ENCODE assay signal across 10 cellular contexts in the genomic region with DNA sequence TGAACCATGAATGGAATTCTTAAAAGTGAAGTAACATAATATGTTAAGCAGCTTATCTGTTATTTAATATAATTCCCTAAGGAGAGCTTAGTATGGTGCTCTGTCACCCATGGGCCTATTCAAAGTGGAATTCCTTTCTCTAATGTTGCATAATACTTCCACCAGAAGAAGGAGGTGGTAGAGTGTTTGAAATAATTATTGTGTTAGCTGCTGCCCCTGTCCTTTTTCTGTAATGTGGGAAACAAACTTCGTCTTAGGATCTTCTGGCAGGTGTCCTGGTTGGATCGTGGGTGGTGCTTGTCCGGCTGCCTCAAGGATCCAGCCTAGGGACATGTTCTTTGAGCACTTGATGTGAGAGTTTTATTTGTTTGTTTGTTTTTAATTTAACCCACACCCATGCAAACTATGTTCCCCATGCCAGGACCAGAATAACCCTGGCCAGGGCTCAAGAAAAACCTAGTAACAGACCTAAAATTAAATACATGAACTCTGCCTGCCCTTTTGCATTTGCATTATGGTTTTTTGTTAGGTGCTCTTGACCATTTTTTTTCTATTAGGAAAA. TPM values are rescaled to one million over a fixed set of nuclear protein-coding genes. Genes with fewer than 3 reads are reported as not detected.
DNase-seq lines count a peak whose midpoint lies in the region; ATAC-seq and TF ChIP-seq lines count a peak whose summit lies in the region.
"Had no signal": no experiment of that assay in that cellular context is flagged by ENCODE, and none has a peak within 500 bp of the region (broad histone marks: within the 10 kb centered on the region; RNA-seq: fewer than 3 reads in every experiment).

No MANE protein-coding gene starts in this region.

- H3K27ac ChIP-seq in GM23248 (0 out of 2 replicates have a peak overlapping the region, but pooled peaks have one; percentile 8), ascending aorta (peak overlapping the region; percentile 54 to 72), testis (peak overlapping the region in 1 of 2 donors; percentile 40), WERI-Rb-1 (no peak overlapping the region)

- no peak for TF ChIP-seq CTCF in ascending aorta (IDR thresholded peaks at IDR 0.05)
- TF ChIP-seq CTCF in testis (IDR thresholded peaks at IDR 0.05) = no peak
- no peak for TF ChIP-seq CTCF in WERI-Rb-1 (IDR thresholded peaks at IDR 0.05; ENCODE audit: low read depth, low read length)

- H3K4me3 ChIP-seq in GM23248 (no peak overlapping the region), ascending aorta (no peak overlapping the region), testis (no peak overlapping the region), WERI-Rb-1 (ENCODE audit: low read depth, low read length) (no peak overlapping the region)

- H3K36me3 ChIP-seq in GM23248 (ENCODE audit: low read depth) = no peaks in the 10 kb centered on the region
- H3K36me3 ChIP-seq in ascending aorta = no peaks in the 10 kb centered on the region
- no peaks in the 10 kb centered on the region for H3K36me3 ChIP-seq in testis (ENCODE audit: low read depth, missing control alignments)
- H3K36me3 ChIP-seq in WERI-Rb-1 = no peaks in the 10 kb centered on the region; the same call in 1 of the 2 replicates

- ATAC-seq in left ventricle myocardium superior = peak; percentile 80

- peaks cover 6% of the 10 kb centered on the region; the same call in 1 of the 2 replicates for H3F3A ChIP-seq in GM23248 (ENCODE audit: insufficient read depth)

- H4K20me1 ChIP-seq in GM23248 (ENCODE audit: insufficient read depth) = no peaks in the 10 kb centered on the region

- no peaks in the 10 kb centered on the region for H3K9me3 ChIP-seq in GM23248 (ENCODE audit: low read depth)
- H3K9me3 ChIP-seq in ascending aorta = no peaks in the 10 kb centered on the region
- H3K9me3 ChIP-seq in testis = no peaks in the 10 kb centered on the region
- no peaks in the 10 kb centered on the region for H3K9me3 ChIP-seq in WERI-Rb-1 (ENCODE audit: severe bottlenecking)

- no peak overlapping the region for H3K9ac ChIP-seq in GM23248

- peak; percentile 56 for DNase-seq in GM23248
- DNase-seq in ascending aorta (ENCODE audit: low spot score in 2 of 2) = peak in 1 of 2 donors; percentile 85
- DNase-seq in left ventricle myocardium superior = peak; percentile 46
- DNase-seq in testis = peak; percentile 68
- DNase-seq in DMS53 (lab: John Stamatoyannopoulos, UW) = no peak
- DNase-seq in HK-2 (ENCODE audit: unreplicated experiment) = no peak
- no peak for DNase-seq in NCI-H2227 (lab: John Stamatoyannopoulos, UW; ENCODE audit: unreplicated experiment)
- DNase-seq in WERI-Rb-1 = no peak
- DNase-seq: activated CD4-positive, alpha-beta T cell treated with anti-CD3 and anti-CD28 coated beads, Interleukin-2, amount 10 ng/mL, durations not matched to agents 7 days and 5 days; caudate nucleus had no signal

- 5 to 15% methylated on average over 3 of the region's 3 CpGs for WGBS in GM23248 (ENCODE audit: low coverage in 1 of 2, low lambda C conversion rate in 2 of 2, missing lambda C conversion rate in 2 of 2), 2 experiments
- WGBS in testis, 2 donors = 32 to 38% methylated on average over 3 of the region's 3 CpGs

- no peak for TF ChIP-seq POLR2A in testis (IDR thresholded peaks at IDR 0.05)

- intact Hi-C loops in ascending aorta (cut with DNase I) (loop anchor here (2.0 to 5.0 kb wide), 3 partner anchors 18 to 62 kb away; a partner anchor contains a TSS), left ventricle myocardium superior (cut with micrococcal nuclease) (no loop called here), testis (cut with DNase I; ENCODE audit: low total_unique reads) (no loop called here)

- peaks cover 82% of the 10 kb centered on the region for H3K79me2 ChIP-seq in GM23248 (ENCODE audit: insufficient read depth)

- no peaks in the 10 kb centered on the region for H3K9me2 ChIP-seq in GM23248 (ENCODE audit: insufficient read depth)

- no peak overlapping the region for H2AFZ ChIP-seq in GM23248

- H3K27me3 ChIP-seq in GM23248 (replicated peaks; ENCODE audit: insufficient read depth) = no peaks in the 10 kb centered on the region
- H3K27me3 ChIP-seq in ascending aorta = no peaks in the 10 kb centered on the region
- H3K27me3 ChIP-seq in testis = no peaks in the 10 kb centered on the region
- no peaks in the 10 kb centered on the region for H3K27me3 ChIP-seq in WERI-Rb-1 (ENCODE audit: insufficient read depth, low read depth, severe bottlenecking)

- in situ Hi-C loops in GM23248 (cut with MboI) = no loop called here

- H3K4me2 ChIP-seq in GM23248 (ENCODE audit: unreplicated experiment) = peak overlapping the region; percentile 9

- H3K4me1 ChIP-seq in GM23248 (ENCODE audit: insufficient read depth) = peaks cover 14% of the 10 kb centered on the region
- peaks cover 13 to 31% of the 10 kb centered on the region in 2 donors for H3K4me1 ChIP-seq in ascending aorta
- peaks cover 22% of the 10 kb centered on the region for H3K4me1 ChIP-seq in testis

RNA-seq across cellular contexts. Expression of a gene that starts 46.1 kb away (rescaled TPM):
- 10.4 and 17.2 TPM in 2 replicates for total RNA-seq in GM23248 (2014; rRNA removed; shearing (Covaris generic))
- polyA plus RNA-seq in GM23248 (2016; fragmentation: Nextera tagmentation; extraction: Ambion mirVana) (7.1 and 7.6 TPM in 2 replicates), testis (ENCODE audit: insufficient read depth, low read depth, low replicate concordance) (51.8 TPM)
- total RNA-seq in ascending aorta (53.7 TPM), left ventricle myocardium superior (24.5 TPM), testis (10 to 100 TPM; 90.4 to 93.0 TPM)

RNA-seq across cellular contexts. Expression of a gene that starts 60.0 kb away (rescaled TPM):
- total RNA-seq in GM23248 (2014; rRNA removed; shearing (Covaris generic)) = 7.5 and 8.3 TPM in 2 replicates
- 11.4 and 15.2 TPM in 2 replicates for polyA plus RNA-seq in GM23248 (2016; fragmentation: Nextera tagmentation; extraction: Ambion mirVana)
- total RNA-seq in ascending aorta = 22.0 TPM
- 59.6 TPM for total RNA-seq in left ventricle myocardium superior
- total RNA-seq in testis = 10 to 100 TPM; 55.0 to 73.8 TPM
- 47.6 TPM for polyA plus RNA-seq in testis (ENCODE audit: insufficient read depth, low read depth, low replicate concordance)

Comparison
In these comparisons a context has a peak if more than half of its experiments do, and no peak if none do; other contexts are left out.
1. DNase-seq: peak in GM23248 (single experiment), left ventricle myocardium superior (single experiment) and testis (single experiment); none in DMS53 (single experiment), HK-2 (single experiment), NCI-H2227 (single experiment) and WERI-Rb-1 (single experiment).